In the genomic region with DNA sequence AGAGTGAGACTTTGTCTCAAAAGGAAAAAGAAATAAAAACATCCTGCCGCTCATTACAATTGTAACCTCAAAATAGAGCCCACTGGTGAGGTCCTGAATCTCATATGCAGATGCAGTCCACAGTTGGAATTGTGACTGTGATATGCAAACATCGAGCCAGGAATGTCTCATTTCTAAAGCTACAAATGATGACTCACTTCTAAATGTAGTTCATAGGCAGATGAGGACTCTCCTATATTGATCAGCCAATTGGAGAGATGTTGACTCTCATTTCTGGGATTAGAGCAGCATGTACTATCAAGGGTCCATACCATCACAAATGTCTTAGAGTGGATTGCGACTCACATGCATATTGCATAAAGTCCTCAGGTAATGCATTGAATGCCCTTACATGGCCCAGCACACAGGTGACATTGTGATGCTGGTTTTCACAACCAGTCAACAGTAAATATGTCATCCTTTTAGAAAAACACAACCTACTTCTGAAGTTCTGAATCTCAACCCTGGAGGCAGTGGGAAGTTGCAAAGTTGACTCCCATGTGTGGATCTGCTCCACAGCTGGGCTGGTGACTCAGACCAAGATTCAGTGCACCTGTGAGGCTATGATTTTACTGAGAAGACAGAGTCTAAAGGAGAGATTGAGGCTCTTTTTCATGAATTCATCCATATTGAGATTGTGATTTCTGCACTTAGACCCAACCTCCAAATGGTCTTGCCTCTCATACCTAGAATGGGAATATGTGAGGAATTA, we compare ENCODE assay signal across 30 cellular contexts. TPM values are rescaled to one million over a fixed set of nuclear protein-coding genes. Genes with fewer than 3 reads are reported as not detected.
DNase-seq lines count a peak whose midpoint lies in the region; ATAC-seq, FAIRE-seq and TF ChIP-seq lines count a peak whose summit lies in the region.
"Had no signal": no experiment of that assay in that cellular context is flagged by ENCODE, and none has a peak within 500 bp of the region (broad histone marks: within the 10 kb centered on the region; RNA-seq: fewer than 3 reads in every experiment).

No MANE protein-coding gene starts in this region.

- no peak overlapping the region for H2AFZ ChIP-seq in endothelial cell of umbilical vein (ENCODE audit: low read depth, low read length)

- no peak overlapping the region for H3K9ac ChIP-seq in endothelial cell of umbilical vein (replicated peaks; ENCODE audit: extremely low read depth, insufficient read depth, low read length)

- no peak overlapping the region for H3K4me3 ChIP-seq in A549
- no peak overlapping the region for H3K4me3 ChIP-seq in endothelial cell of umbilical vein (replicated peaks in 1 of 3; ENCODE audit: insufficient read depth in 1 of 3, low read depth in 1 of 3, low read length in 3 of 3)
- H3K4me3 ChIP-seq: tibial nerve had no signal

- H3K4me1 ChIP-seq in A549, result no peaks in the 10 kb centered on the region
- H3K4me1 ChIP-seq in endothelial cell of umbilical vein (ENCODE audit: control insufficient read depth, extremely low read depth, insufficient read depth, low read length), result no peaks in the 10 kb centered on the region
- H3K4me1 ChIP-seq: BE2C, tibial nerve had no signal

- intact Hi-C loops in endothelial cell of umbilical vein (cut with micrococcal nuclease), result no loop called here

- H3K27me3 ChIP-seq in endothelial cell of umbilical vein (ENCODE audit: control insufficient read depth in 2 of 2, insufficient read depth in 2 of 2, low read length in 2 of 2), result no peaks in the 10 kb centered on the region
- H3K27me3 ChIP-seq: BE2C, tibial nerve had no signal

- TF ChIP-seq CTCF in A549 (IDR thresholded peaks at IDR 0.05) (no peak), endothelial cell of umbilical vein (IDR thresholded peaks at IDR 0.05; ENCODE audit: extremely low read depth in 1 of 2, insufficient read depth in 1 of 2, low read depth in 1 of 2, low read length in 2 of 2) (no peak)

- CTCF ChIA-PET in A549 (lab: Yijun Ruan, JAX) (no interaction called here), endothelial cell of umbilical vein (lab: Charles Lee) (no interaction called here)

- H3K27ac ChIP-seq in A549, result no peak overlapping the region
- H3K27ac ChIP-seq in endothelial cell of umbilical vein (ENCODE audit: insufficient read depth, low read depth, low read length), result no peak overlapping the region
- H3K27ac ChIP-seq: tibial nerve had no signal

- BruUV-seq in endothelial cell of umbilical vein (replicated peaks; lab: Mats Ljungman, UMichigan), result no TSS peak

- TF ChIP-seq POLR2A in A549 (IDR thresholded peaks at IDR 0.05; ENCODE audit: low read length) (no peak), endothelial cell of umbilical vein (IDR thresholded peaks at IDR 0.05; ENCODE audit: low read depth, low read length) (no peak)

- no peak for TF ChIP-seq EP300 in A549 (IDR thresholded peaks at IDR 0.05)

- no peaks in the 10 kb centered on the region for H3K9me1 ChIP-seq in endothelial cell of umbilical vein (replicated peaks; ENCODE audit: control insufficient read depth, extremely low read depth, insufficient read depth, low read length)

- H3K4me2 ChIP-seq in A549, result no peak overlapping the region
- H3K4me2 ChIP-seq in endothelial cell of umbilical vein (ENCODE audit: insufficient read depth, low read length), result no peak overlapping the region

- POLR2A ChIA-PET in A549 (lab: Yijun Ruan, JAX), result no interaction called here
- POLR2A ChIA-PET in endothelial cell of umbilical vein (lab: Charles Lee), result no interaction called here

- H3K9me3 ChIP-seq in A549, result 0 out of 3 replicates have a peak, but pooled peaks cover 5% of the 10 kb centered on the region
- H3K9me3 ChIP-seq in endothelial cell of umbilical vein (replicated peaks; ENCODE audit: control insufficient read depth, insufficient read depth, low read length), result no peaks in the 10 kb centered on the region
- H3K9me3 ChIP-seq: BE2C, tibial nerve had no signal

- no peaks in the 10 kb centered on the region for H3K79me2 ChIP-seq in endothelial cell of umbilical vein (ENCODE audit: control insufficient read depth, insufficient read depth, low read length)

- FAIRE-seq in A549 (lab: Jason Lieb, UNC), result no peak
- no peak for FAIRE-seq in endothelial cell of umbilical vein (lab: Jason Lieb, UNC)
- FAIRE-seq: GM18507, HepG2, keratinocyte, small intestine had no signal

- no peak for TF ChIP-seq RAD21 in A549 (conservative IDR thresholded peaks at IDR 0.05 in 1 of 2, IDR thresholded peaks at IDR 0.05 in 1 of 2)

- ATAC-seq in A549 (no peak), HG02610 (IDR thresholded peaks at IDR 0.05; ENCODE audit: unreplicated experiment) (peak; percentile 68)
- ATAC-seq: activated CD8-positive, alpha-beta memory T cell treated with anti-CD3 and anti-CD28 coated beads, Interleukin-2, amount 10 ng/mL, durations not matched to agents 7 days and 5 days; HCT116; natural killer cell treated with Interleukin-12 subunit alpha and Interleukin-12 subunit beta and Interleukin-15 and Interleukin-18, amount 100 ng/mL, for 72 hours; Panc1; WTC11 had no signal

- dilution Hi-C loops in endothelial cell of umbilical vein (cut with MboI; ENCODE audit: extremely low pct_ligation_motif_present, low sequenced_read_pairs), result no loop called here

- no peaks in the 10 kb centered on the region for H4K20me1 ChIP-seq in endothelial cell of umbilical vein (replicated peaks; ENCODE audit: control insufficient read depth, extremely low read depth, insufficient read depth, low read length)

- H3K36me3 ChIP-seq in endothelial cell of umbilical vein (ENCODE audit: control insufficient read depth in 2 of 2, extremely low read depth in 1 of 2, insufficient read depth in 2 of 2, low read length in 2 of 2), result peaks cover 0 to 10% of the 10 kb centered on the region in 2 experiments

- 88% methylated on average over 3 of the region's 3 CpGs for WGBS in A549 (ENCODE audit: missing lambda C conversion rate)

- no peak for DNase-seq in A549 (ENCODE audit: low read depth in 1 of 2, low spot score in 1 of 2)
- DNase-seq in RKO (ENCODE audit: low spot score), result peak; percentile 29
- no peak for DNase-seq in endothelial cell of umbilical vein (ENCODE audit: low read depth, low spot score)
- DNase-seq in NCI-H2171 treated with DMSO at 0.1 percent for 48 hours (lab: John Stamatoyannopoulos, UW), result no peak
- DNase-seq in stimulated activated CD4-positive, alpha-beta T cell treated with anti-CD3 and anti-CD28 coated beads, Interleukin-2, amount 100 ng/mL, for 48 hours, result no peak
- DNase-seq in superior temporal gyrus (ENCODE audit: extremely low spot score), result no peak
- DNase-seq in activated CD8-positive, alpha-beta memory T cell treated with anti-CD3 and anti-CD28 coated beads, Interleukin-2, amount 50 U/mL, for 4 hours, result no peak
- DNase-seq: ACHN; activated CD4-positive, alpha-beta T cell treated with anti-CD3 and anti-CD28 coated beads, Interleukin-2, amount 50 U/mL, for 1 hour; activated CD8-positive, alpha-beta memory T cell treated with anti-CD3 and anti-CD28 coated beads, Interleukin-2, amount 10 ng/mL, durations not matched to agents 7 days and 5 days; activated naive CD4-positive, alpha-beta T cell treated with anti-CD3 and anti-CD28 coated beads, Interleukin-2, amount 50 U/mL, for 16 hours; amygdala; BE2C; CD8-positive, alpha-beta memory T cell; central memory CD4-positive, alpha-beta T cell; dermis blood vessel endothelial cell; GF-D8; Kasumi-1; NCI-H187 treated with DMSO at 0.1 percent for 48 hours; NCI-H524 treated with DMSO at 0.1 percent for 48 hours; small intestine had no signal

TF ChIP-seq in A549, 52 proteins besides CTCF, POLR2A, EP300 and RAD21:
- TF ChIP-seq ZC3H11A (IDR thresholded peaks at IDR 0.05) (no peak), FOSL2 (IDR thresholded peaks at IDR 0.05) (no peak), FOSL2 (CRISPR knock-in tag; IDR thresholded peaks at IDR 0.05) (peak; percentile 30; the same call in 1 of the 2 replicates), EHMT2 (IDR thresholded peaks at IDR 0.05; ENCODE audit: low read depth) (no peak), HOXB5 (CRISPR knock-in tag; IDR thresholded peaks at IDR 0.05) (no peak)

TF ChIP-seq in endothelial cell of umbilical vein, 7 proteins besides CTCF, POLR2A, EP300 and RAD21:
- TF ChIP-seq, protein P1, sequence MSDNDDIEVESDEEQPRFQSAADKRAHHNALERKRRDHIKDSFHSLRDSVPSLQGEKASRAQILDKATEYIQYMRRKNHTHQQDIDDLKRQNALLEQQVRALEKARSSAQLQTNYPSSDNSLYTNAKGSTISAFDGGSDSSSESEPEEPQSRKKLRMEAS (IDR thresholded peaks at IDR 0.05; ENCODE audit: insufficient read depth, insufficient read length), result no peak
- peak; percentile 20 for TF ChIP-seq JUN (IDR thresholded peaks at IDR 0.05; ENCODE audit: borderline replicate concordance, insufficient read depth, insufficient read length, low read depth)
- TF ChIP-seq POLR2AphosphoS5 (IDR thresholded peaks at IDR 0.05; ENCODE audit: insufficient read depth, low read depth, low read length), result no peak
- TF ChIP-seq EZH2 (IDR thresholded peaks at IDR 0.05; ENCODE audit: borderline replicate concordance, low read depth, low read length, severe bottlenecking), result no peak
- TF ChIP-seq GATA2 (IDR thresholded peaks at IDR 0.05; ENCODE audit: insufficient read depth, insufficient read length, low read depth, low read length), result no peak

RNA-seq across cellular contexts. Expression of a gene that starts 16.9 kb away (rescaled TPM):
- 10.0 and 12.1 TPM in 2 replicates for polyA plus RNA-seq in A549 (2011; rRNA removed)
- 4.2 and 4.7 TPM in 2 replicates for polyA plus RNA-seq in A549 (2012; cell fraction: cytosol; rRNA removed)
- 2.4 and 3.9 TPM in 2 replicates for polyA plus RNA-seq in A549 (2012; cell fraction: nucleus; rRNA removed)
- polyA plus RNA-seq in A549 (2017; fragmentation: RNase III; extraction: RNeasy Plus Mini Kit Qiagen cat#74134 plus additional on column Dnase treatment), result 7.6 to 10.6 TPM (median 7.8 TPM) in 3 replicates
- polyA minus RNA-seq in A549 (2011; rRNA and poly(A)+ RNA removed), result 15.1 and 15.7 TPM in 2 replicates
- 16.0 TPM in 2 replicates for total RNA-seq in endothelial cell of umbilical vein
- polyA plus RNA-seq in endothelial cell of umbilical vein, result 4.8 and 4.9 TPM in 2 replicates
- 4.1 and 4.9 TPM in 2 replicates for polyA plus RNA-seq in endothelial cell of umbilical vein (2011; cell fraction: cytosol; rRNA removed)
- 17.9 and 22.3 TPM in 2 replicates for polyA plus RNA-seq in endothelial cell of umbilical vein (2011; cell fraction: nucleus; rRNA removed)
- polyA plus RNA-seq in endothelial cell of umbilical vein (2012), result 8.0 and 11.4 TPM in 2 replicates
- 19.0 and 25.5 TPM in 2 replicates for polyA minus RNA-seq in endothelial cell of umbilical vein
- polyA minus RNA-seq in endothelial cell of umbilical vein (2011; cell fraction: cytosol; rRNA and poly(A)+ RNA removed), result 3.6 TPM
- 33.1 and 52.4 TPM in 2 replicates for polyA minus RNA-seq in endothelial cell of umbilical vein (2011; cell fraction: nucleus; rRNA and poly(A)+ RNA removed)
